16 cellular contexts compared by ENCODE assay signal in the genomic region with DNA sequence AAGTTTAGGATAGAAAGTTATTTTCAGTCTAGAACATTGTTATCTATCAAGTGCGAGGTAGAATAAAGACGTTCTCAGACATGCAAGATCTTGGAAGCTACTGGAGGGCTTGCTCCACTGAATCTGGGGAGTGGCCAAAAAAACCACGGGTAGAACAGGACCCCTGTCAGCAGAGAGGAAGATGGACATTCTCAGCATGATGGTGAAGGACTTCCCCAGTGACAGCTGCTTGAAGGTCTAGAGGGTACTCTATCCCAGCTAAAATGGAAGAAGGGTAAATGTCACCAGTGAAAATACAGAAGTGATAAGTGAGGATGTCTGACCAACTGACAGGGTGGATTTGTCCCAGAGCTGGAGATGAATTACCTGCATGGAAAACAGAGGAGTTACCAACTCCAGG. TPM values are rescaled to one million over a fixed set of nuclear protein-coding genes. Genes with fewer than 3 reads are reported as not detected.
A peak's percentile ranks its signal among the peaks of the same experiment; 100 is the strongest.
DNase-seq lines count a peak whose midpoint lies in the region; ATAC-seq, FAIRE-seq and TF ChIP-seq lines count a peak whose summit lies in the region.
"Had no signal": no experiment of that assay in that cellular context is flagged by ENCODE, and none has a peak within 500 bp of the region (broad histone marks: within the 10 kb centered on the region; RNA-seq: fewer than 3 reads in every experiment).

No MANE protein-coding gene starts in this region.

- H3K79me2 ChIP-seq in GM12878 (ENCODE audit: control insufficient read depth, insufficient read depth, low read length), result peaks cover 98% of the 10 kb centered on the region

- H2AFZ ChIP-seq in GM12878 (ENCODE audit: control insufficient read depth, low read depth, low read length), result no peak overlapping the region
- H2AFZ ChIP-seq: GM23338 had no signal

- H3K36me3 Mint-ChIP-seq in IgD-negative memory B cell, result peaks cover 25% of the 10 kb centered on the region
- peaks cover 39 to 63% of the 10 kb centered on the region in 2 donors for H3K36me3 Mint-ChIP-seq in stimulated activated naive B cell treated with anti-CD40 and anti-IgM and Interleukin-4, amounts not matched to agents 10 μg/mL and 1 μg/mL and 100 μg/mL, for 72 hours

- ATAC-seq in GM12878, result no peak
- peak; percentile 52 to 57 for ATAC-seq in stimulated activated naive B cell treated with anti-CD40 and anti-IgM and Interleukin-4, amounts not matched to agents 10 μg/mL and 1 μg/mL and 100 μg/mL, for 72 hours (replicated peaks)
- ATAC-seq in HG03442 (IDR thresholded peaks at IDR 0.05; ENCODE audit: unreplicated experiment), result no peak
- ATAC-seq: GM23338 had no signal

- H3K4me1 Mint-ChIP-seq in IgD-negative memory B cell, result peaks cover 75 to 78% (median 76%) of the 10 kb centered on the region in 3 donors
- H3K4me1 Mint-ChIP-seq in stimulated activated naive B cell treated with anti-CD40 and anti-IgM and Interleukin-4, amounts not matched to agents 10 μg/mL and 1 μg/mL and 100 μg/mL, for 72 hours, result peaks cover 44 to 72% of the 10 kb centered on the region in 2 donors

- CTCF ChIA-PET in GM12878 (lab: Yijun Ruan, JAX), result interaction anchor here (0.9 to 19.5 kb wide), 2 partner anchors 14 to 28 kb away, joined by 3 to 361 read pairs; no protein-coding TSS in a partner anchor

- RAD21 ChIA-PET in GM12878 (lab: Charles Lee; ENCODE audit: unreplicated experiment), result interaction anchor here (1.0 to 30.7 kb wide), 2 partner anchors 9 to 23 kb away, joined by 3 to 913 read pairs; no protein-coding TSS in a partner anchor

- H3K36me3 ChIP-seq in GM12878 (ENCODE audit: control insufficient read depth in 2 of 2, insufficient read depth in 2 of 2, low read length in 1 of 2), result peaks cover 10 to 30% of the 10 kb centered on the region in 2 experiments
- H3K36me3 ChIP-seq: BLaER1 treated with 17β-estradiol and CSF1 and Interleukin-3, amounts not matched to agents 10 nM and 100 nM had no signal

- TF ChIP-seq EP300 in GM12878 (IDR thresholded peaks at IDR 0.05; ENCODE audit: borderline replicate concordance in 1 of 2, control insufficient read depth in 1 of 2, low read depth in 2 of 2, low read length in 2 of 2), result no peak

- FAIRE-seq in GM12892 (lab: Jason Lieb, UNC) (peak; percentile 62), GM12878 (lab: Jason Lieb, UNC) (no peak)

- H3K4me1 ChIP-seq in GM12878 (ENCODE audit: control insufficient read depth, insufficient read depth, low read length), result peaks cover 63% of the 10 kb centered on the region

- no peak for TF ChIP-seq POLR2A in GM12892 (IDR thresholded peaks at IDR 0.05; ENCODE audit: low read depth, low read length)
- no peak for TF ChIP-seq POLR2A in GM12878 (IDR thresholded peaks at IDR 0.05; ENCODE audit: low read depth, low read length)

- TF ChIP-seq RAD21 in GM12878 (IDR thresholded peaks at IDR 0.05; ENCODE audit: insufficient read depth, low read depth, low read length), result no peak

- H3K4me3 Mint-ChIP-seq in IgD-negative memory B cell, result peak overlapping the region in 3 of 4 donors; percentile 46 to 68 (median 48)
- no peak overlapping the region for H3K4me3 Mint-ChIP-seq in stimulated activated naive B cell treated with anti-CD40 and anti-IgM and Interleukin-4, amounts not matched to agents 10 μg/mL and 1 μg/mL and 100 μg/mL, for 72 hours
- H3K4me3 Mint-ChIP-seq: CD4-positive, CD25-positive, alpha-beta regulatory T cell; GM23338 had no signal

- peaks cover 3 to 8% (median 6%) of the 10 kb centered on the region in 3 donors for H3K9me3 Mint-ChIP-seq in IgD-negative memory B cell
- peaks cover 7 to 20% of the 10 kb centered on the region in 2 donors for H3K9me3 Mint-ChIP-seq in stimulated activated naive B cell treated with anti-CD40 and anti-IgM and Interleukin-4, amounts not matched to agents 10 μg/mL and 1 μg/mL and 100 μg/mL, for 72 hours

- whole genome bisulfite sequencing in GM12878 (ENCODE audit: insufficient coverage, insufficient replicate concordance, low lambda C conversion rate, missing lambda C conversion rate), result 70% methylated on average over 3 of the region's 3 CpGs

- no peaks in the 10 kb centered on the region for H3K27me3 ChIP-seq in GM12878 (replicated peaks in 1 of 2; ENCODE audit: control insufficient read depth in 2 of 2, insufficient read depth in 2 of 2, low read length in 1 of 2)
- H3K27me3 ChIP-seq: BLaER1 treated with 17β-estradiol and CSF1 and Interleukin-3, amounts not matched to agents 10 nM and 100 nM had no signal

- peak overlapping the region; percentile 33; the same call in 1 of the 2 replicates for H3K4me3 ChIP-seq in GM12878
- H3K4me3 ChIP-seq: BLaER1 treated with 17β-estradiol and CSF1 and Interleukin-3, amounts not matched to agents 10 nM and 100 nM; GM23338 had no signal

- TF ChIP-seq CTCF in GM12878 (IDR thresholded peaks at IDR 0.05 in 2 of 3, conservative IDR thresholded peaks at IDR 0.05 in 1 of 3; ENCODE audit: control insufficient read depth in 2 of 3, extremely low read depth in 1 of 3, insufficient read depth in 1 of 3, low read depth in 3 of 3, low read length in 3 of 3), result no peak

- peaks cover 42% of the 10 kb centered on the region for H3K9me3 ChIP-seq in GM12878 (replicated peaks; ENCODE audit: control insufficient read depth, insufficient read depth, low read length)

- no peaks in the 10 kb centered on the region for H4K20me1 ChIP-seq in GM12878 (ENCODE audit: control insufficient read depth, insufficient read depth)
- H4K20me1 ChIP-seq: BLaER1 treated with 17β-estradiol and CSF1 and Interleukin-3, amounts not matched to agents 10 nM and 100 nM had no signal

- H3K9ac ChIP-seq in GM12878 (ENCODE audit: control insufficient read depth, insufficient read depth, low read length), result no peak overlapping the region
- H3K9ac ChIP-seq: BLaER1 treated with 17β-estradiol and CSF1 and Interleukin-3, amounts not matched to agents 10 nM and 100 nM had no signal

- BruUV-seq in GM12878 (replicated peaks; lab: Mats Ljungman, UMichigan), result no TSS peak

- in situ Hi-C loops in GM12878 (cut with MboI) (no loop called here), KBM-7 (cut with MboI; ENCODE audit: low pct_unique_long_range_greater_than_20kb, low sequenced_read_pairs) (no loop called here)

- peak overlapping the region; percentile 57; the same call in 1 of the 2 replicates for H3K4me2 ChIP-seq in GM12878 (ENCODE audit: control insufficient read depth, insufficient read depth)
- H3K4me2 ChIP-seq: GM23338 had no signal

- POLR2A ChIA-PET in GM12878 (lab: Charles Lee), result interaction anchor here (1.6 to 19.7 kb wide), 2 partner anchors 8 to 22 kb away, joined by 4 to 656 read pairs; no protein-coding TSS in a partner anchor

- peak overlapping the region; percentile 51 for H3K27ac ChIP-seq in GM12878 (ENCODE audit: control insufficient read depth, insufficient read depth)
- H3K27ac ChIP-seq: BLaER1 treated with 17β-estradiol and CSF1 and Interleukin-3, amounts not matched to agents 10 nM and 100 nM had no signal

- DNase-seq in GM12892 (ENCODE audit: insufficient read length), result no peak
- no peak for DNase-seq in GM12878 (ENCODE audit: low read depth, low spot score)
- no peak for DNase-seq in stimulated activated naive B cell treated with anti-CD40 and anti-IgM and Interleukin-4, amounts not matched to agents 10 μg/mL and 1 μg/mL and 100 μg/mL, for 72 hours
- no peak for DNase-seq in SKM-1 (lab: John Stamatoyannopoulos, UW; ENCODE audit: unreplicated experiment)
- no peak for DNase-seq in KBM-7
- DNase-seq: AML-193; CD4-positive, CD25-positive, alpha-beta regulatory T cell; DMS53; H7; Karpas-422 had no signal

- intact Hi-C loops in GM12878 (cut with micrococcal nuclease; ENCODE audit: unreplicated experiment), result no loop called here

- peak overlapping the region; percentile 89 to 94 (median 91) for H3K27ac Mint-ChIP-seq in IgD-negative memory B cell
- H3K27ac Mint-ChIP-seq in stimulated activated naive B cell treated with anti-CD40 and anti-IgM and Interleukin-4, amounts not matched to agents 10 μg/mL and 1 μg/mL and 100 μg/mL, for 72 hours, result peak overlapping the region; percentile 2
- H3K27ac Mint-ChIP-seq: CD4-positive, CD25-positive, alpha-beta regulatory T cell; GM23338 had no signal

- peaks cover 2% of the 10 kb centered on the region for H3K27me3 Mint-ChIP-seq in IgD-negative memory B cell
- peaks cover 0 to 4% of the 10 kb centered on the region in 2 donors for H3K27me3 Mint-ChIP-seq in stimulated activated naive B cell treated with anti-CD40 and anti-IgM and Interleukin-4, amounts not matched to agents 10 μg/mL and 1 μg/mL and 100 μg/mL, for 72 hours

- SMC1A ChIA-PET in GM12878 (lab: Charles Lee; ENCODE audit: uncharacterized antibody, unreplicated experiment), result interaction anchor here (1.2 to 21.4 kb wide), 2 partner anchors 9 to 22 kb away, joined by 3 to 812 read pairs; no protein-coding TSS in a partner anchor

TF ChIP-seq in GM12878, 131 proteins besides CTCF, POLR2A, EP300 and RAD21:
- TF ChIP-seq RUNX3 (IDR thresholded peaks at IDR 0.05; ENCODE audit: low read length) (peak; percentile 26; the same call in 1 of the 2 replicates), RFX5 (IDR thresholded peaks at IDR 0.05; ENCODE audit: low read depth, low read length) (no peak)

RNA-seq across cellular contexts. Expression of a gene that starts 10.1 kb away (rescaled TPM):
- polyA plus RNA-seq in GM12892 (2012; ENCODE audit: missing spikeins), result 141 TPM
- polyA plus RNA-seq in IgD-negative memory B cell (224 TPM), GM12878 (2011; rRNA removed) (45.9 and 91.3 TPM in 2 replicates), GM12878 (2014; fragmentation: Illumina TruSeq; extraction: Trizol) (53.0 and 141 TPM in 2 replicates), GM12878 (2014; fragmentation: Nextera tagmentation; extraction: Ambion mirVana) (10 to 100 TPM; 15.5 to 23.1 TPM), GM12878 (2014; rRNA removed) (231 and 255 TPM in 2 replicates), GM12878 (2016; fragmentation: Nextera tagmentation; extraction: Ambion mirVana) (100 to 1,000 TPM; 121 to 139 TPM)
- 353 and 380 TPM in 2 replicates for total RNA-seq in GM12878 (2013; cell fraction: nucleolus; rRNA removed)
- total RNA-seq in GM12878 (2014; rRNA removed) (101 and 116 TPM in 2 replicates), GM12878 (2014; rRNA removed; fragmentation: Illumina TruSeq; extraction: Trizol) (50.4 and 53.0 TPM in 2 replicates), GM12878 (2021) (160 and 161 TPM in 2 replicates)
- polyA plus RNA-seq in GM12878 (2011; ENCODE audit: low read depth), result 102 TPM
- 124 and 142 TPM in 2 replicates for polyA plus RNA-seq in GM12878 (2011; cell fraction: cytosol; rRNA removed)
- 234 and 258 TPM in 2 replicates for polyA plus RNA-seq in GM12878 (2011; cell fraction: nucleus; rRNA removed)
- polyA plus RNA-seq in GM12878 (2012), result 237 and 313 TPM in 2 replicates
- polyA minus RNA-seq in GM12878 (2011; rRNA and poly(A)+ RNA removed), result 123 and 202 TPM in 2 replicates
- 45.4 TPM in 2 replicates for polyA minus RNA-seq in GM12878 (2011; cell fraction: cytosol; rRNA and poly(A)+ RNA removed)
- 141 and 184 TPM in 2 replicates for polyA minus RNA-seq in GM12878 (2011; cell fraction: nucleus; rRNA and poly(A)+ RNA removed)
- total RNA-seq: A673, GM23338, HT1080 had no signal

Comparison
In these comparisons a context has a peak if more than half of its experiments do, and no peak if none do; other contexts are left out.
1. H3K4me3 Mint-ChIP-seq: peak in IgD-negative memory B cell (3 of 4); none in stimulated activated naive B cell treated with anti-CD40 and anti-IgM and Interleukin-4, amounts not matched to agents 10 μg/mL and 1 μg/mL and 100 μg/mL, for 72 hours (0 of 2).
2. ATAC-seq: peak in stimulated activated naive B cell treated with anti-CD40 and anti-IgM and Interleukin-4, amounts not matched to agents 10 μg/mL and 1 μg/mL and 100 μg/mL, for 72 hours (2 of 2); none in GM12878 (single experiment) and HG03442 (single experiment).